In genomic region chrX:150450519-150451177, GRCh38 we compare ENCODE assay signal across 19 cellular contexts.
DNase-seq lines count a peak whose midpoint lies in the region; ATAC-seq lines count a peak whose summit lies in the region.
"Had no signal": no experiment of that assay in that cellular context is flagged by ENCODE, and none has a peak within 500 bp of the region (broad histone marks: within the 10 kb centered on the region; RNA-seq: fewer than 3 reads in every experiment).

No MANE protein-coding gene starts in this region.

- H3K27me3 Mint-ChIP-seq in activated naive CD4-positive, alpha-beta T cell treated with anti-CD3 and anti-CD28 coated beads for 36 hours (ENCODE audit: low read depth), result no peaks in the 10 kb centered on the region
- no peaks in the 10 kb centered on the region for H3K27me3 Mint-ChIP-seq in activated naive CD8-positive, alpha-beta T cell treated with anti-CD3 and anti-CD28 coated beads, Interleukin-2, amount 50 U/mL, for 24 hours

- H3K9me3 Mint-ChIP-seq in activated naive CD4-positive, alpha-beta T cell treated with anti-CD3 and anti-CD28 coated beads for 36 hours, result no peaks in the 10 kb centered on the region
- no peaks in the 10 kb centered on the region for H3K9me3 Mint-ChIP-seq in activated naive CD8-positive, alpha-beta T cell treated with anti-CD3 and anti-CD28 coated beads, Interleukin-2, amount 50 U/mL, for 24 hours
- no peaks in the 10 kb centered on the region for H3K9me3 Mint-ChIP-seq in stimulated activated effector memory CD8-positive, alpha-beta T cell treated with anti-CD3 and anti-CD28 coated beads, Interleukin-12 subunit alpha, Interleukin-12 subunit beta, amount 100 ng/mL, for 72 hours
- H3K9me3 Mint-ChIP-seq: CD8-positive, alpha-beta memory T cell had no signal

- peak; percentile 40 for DNase-seq in activated naive CD4-positive, alpha-beta T cell treated with anti-CD3 and anti-CD28 coated beads for 36 hours
- DNase-seq in activated naive CD4-positive, alpha-beta T cell treated with anti-CD3 and anti-CD28 coated beads, Interleukin-2, amount 50 U/mL, for 16 hours, result no peak
- peak; percentile 69 for DNase-seq in Jurkat, Clone E6-1 (ENCODE audit: low read depth, low spot score)
- no peak for DNase-seq in activated naive CD8-positive, alpha-beta T cell treated with anti-CD3 and anti-CD28 coated beads, Interleukin-2, amount 50 U/mL, for 24 hours
- DNase-seq in stimulated activated effector memory CD8-positive, alpha-beta T cell treated with anti-CD3 and anti-CD28 coated beads, Interleukin-12 subunit alpha, Interleukin-12 subunit beta, amount 100 ng/mL, for 72 hours (ENCODE audit: low spot score in 2 of 2), result no peak
- no peak for DNase-seq in GOT3 (lab: John Stamatoyannopoulos, UW)
- DNase-seq: CD8-positive, alpha-beta memory T cell; DMS79; erythroblast; gastrocnemius medialis; kidney glomerular epithelial cell; NCI-H2029 treated with DMSO at 0.1 percent for 48 hours; Peyer's patch had no signal

- H3K27ac Mint-ChIP-seq in activated naive CD4-positive, alpha-beta T cell treated with anti-CD3 and anti-CD28 coated beads for 36 hours, result no peak overlapping the region
- H3K27ac Mint-ChIP-seq in activated naive CD8-positive, alpha-beta T cell treated with anti-CD3 and anti-CD28 coated beads, Interleukin-2, amount 50 U/mL, for 24 hours, result peak overlapping the region; percentile 70
- no peak overlapping the region for H3K27ac Mint-ChIP-seq in stimulated activated effector memory CD8-positive, alpha-beta T cell treated with anti-CD3 and anti-CD28 coated beads, Interleukin-12 subunit alpha, Interleukin-12 subunit beta, amount 100 ng/mL, for 72 hours

- H3K4me3 ChIP-seq in Jurkat, Clone E6-1 (ENCODE audit: low read length), result no peak overlapping the region
- H3K4me3 ChIP-seq: breast epithelium, gastrocnemius medialis, Peyer's patch, suprapubic skin, vagina had no signal

- intact Hi-C loops in activated naive CD4-positive, alpha-beta T cell treated with anti-CD3 and anti-CD28 coated beads for 36 hours (cut with micrococcal nuclease), result loop anchor here (5.0 to 10.0 kb wide), 2 partner anchors 232 to 944 kb away; partner anchors contain the start of gene VMA21

- CTCF ChIA-PET in activated naive CD4-positive, alpha-beta T cell treated with anti-CD3 and anti-CD28 coated beads for 36 hours (lab: Charles Lee), result interaction anchor here (0.8 to 1.5 kb wide), 4 partner anchors 33 to 231 kb away, joined by 3 to 9 read pairs (median 6); no protein-coding TSS in a partner anchor

- H3K36me3 Mint-ChIP-seq in activated naive CD4-positive, alpha-beta T cell treated with anti-CD3 and anti-CD28 coated beads for 36 hours (ENCODE audit: low read depth), result no peaks in the 10 kb centered on the region
- no peaks in the 10 kb centered on the region for H3K36me3 Mint-ChIP-seq in activated naive CD8-positive, alpha-beta T cell treated with anti-CD3 and anti-CD28 coated beads, Interleukin-2, amount 50 U/mL, for 24 hours (ENCODE audit: low read depth)
- H3K36me3 Mint-ChIP-seq in stimulated activated effector memory CD8-positive, alpha-beta T cell treated with anti-CD3 and anti-CD28 coated beads, Interleukin-12 subunit alpha, Interleukin-12 subunit beta, amount 100 ng/mL, for 72 hours, result peaks cover 6% of the 10 kb centered on the region

- peak; percentile 80 for ATAC-seq in activated naive CD8-positive, alpha-beta T cell treated with anti-CD3 and anti-CD28 coated beads, Interleukin-2, amount 50 U/mL, for 24 hours
- peak; percentile 56 for ATAC-seq in stimulated activated effector memory CD8-positive, alpha-beta T cell treated with anti-CD3 and anti-CD28 coated beads, Interleukin-12 subunit alpha, Interleukin-12 subunit beta, amount 100 ng/mL, for 72 hours
- ATAC-seq in GM18502 (IDR thresholded peaks at IDR 0.05; ENCODE audit: poor library complexity, unreplicated experiment), result no peak
- no peak for ATAC-seq in GM18867 (IDR thresholded peaks at IDR 0.05; ENCODE audit: unreplicated experiment)
- ATAC-seq: gastrocnemius medialis had no signal

- H3K4me3 Mint-ChIP-seq in activated naive CD4-positive, alpha-beta T cell treated with anti-CD3 and anti-CD28 coated beads for 36 hours, result no peak overlapping the region
- H3K4me3 Mint-ChIP-seq in activated naive CD8-positive, alpha-beta T cell treated with anti-CD3 and anti-CD28 coated beads, Interleukin-2, amount 50 U/mL, for 24 hours, result no peak overlapping the region
- no peak overlapping the region for H3K4me3 Mint-ChIP-seq in stimulated activated effector memory CD8-positive, alpha-beta T cell treated with anti-CD3 and anti-CD28 coated beads, Interleukin-12 subunit alpha, Interleukin-12 subunit beta, amount 100 ng/mL, for 72 hours
- H3K4me3 Mint-ChIP-seq: CD8-positive, alpha-beta memory T cell; nephron had no signal

- H3K4me1 Mint-ChIP-seq in activated naive CD4-positive, alpha-beta T cell treated with anti-CD3 and anti-CD28 coated beads for 36 hours (ENCODE audit: low read depth), result peaks cover 13% of the 10 kb centered on the region
- peaks cover 10% of the 10 kb centered on the region for H3K4me1 Mint-ChIP-seq in activated naive CD8-positive, alpha-beta T cell treated with anti-CD3 and anti-CD28 coated beads, Interleukin-2, amount 50 U/mL, for 24 hours
- H3K4me1 Mint-ChIP-seq in stimulated activated effector memory CD8-positive, alpha-beta T cell treated with anti-CD3 and anti-CD28 coated beads, Interleukin-12 subunit alpha, Interleukin-12 subunit beta, amount 100 ng/mL, for 72 hours, result peaks cover 15% of the 10 kb centered on the region

Comparison
In these comparisons a context has a peak if more than half of its experiments do, and no peak if none do; other contexts are left out.
1. DNase-seq: peak in activated naive CD4-positive, alpha-beta T cell treated with anti-CD3 and anti-CD28 coated beads for 36 hours (single experiment) and Jurkat, Clone E6-1 (single experiment); none in activated naive CD4-positive, alpha-beta T cell treated with anti-CD3 and anti-CD28 coated beads, Interleukin-2, amount 50 U/mL, for 16 hours (single experiment), activated naive CD8-positive, alpha-beta T cell treated with anti-CD3 and anti-CD28 coated beads, Interleukin-2, amount 50 U/mL, for 24 hours (single experiment), stimulated activated effector memory CD8-positive, alpha-beta T cell treated with anti-CD3 and anti-CD28 coated beads, Interleukin-12 subunit alpha, Interleukin-12 subunit beta, amount 100 ng/mL, for 72 hours (0 of 2) and GOT3 (single experiment).
2. ATAC-seq: peak in activated naive CD8-positive, alpha-beta T cell treated with anti-CD3 and anti-CD28 coated beads, Interleukin-2, amount 50 U/mL, for 24 hours (single experiment) and stimulated activated effector memory CD8-positive, alpha-beta T cell treated with anti-CD3 and anti-CD28 coated beads, Interleukin-12 subunit alpha, Interleukin-12 subunit beta, amount 100 ng/mL, for 72 hours (single experiment); none in GM18502 (single experiment) and GM18867 (single experiment).